ENCODE assay signal across 23 cellular contexts in genomic region chr19:58084596-58085347, GRCh38. TPM values are rescaled to one million over a fixed set of nuclear protein-coding genes. Genes with fewer than 3 reads are reported as not detected.
"Had no signal": no experiment of that assay in that cellular context is flagged by ENCODE, and none has a peak within 500 bp of the region (broad histone marks: within the 10 kb centered on the region; RNA-seq: fewer than 3 reads in every experiment).

No MANE protein-coding gene starts in this region.

- H3K4me3 ChIP-seq: heart left ventricle, psoas muscle, sigmoid colon, skin epidermis, suprapubic skin, tibial artery, upper lobe of left lung had no signal

- H3K27ac Mint-ChIP-seq: nephron progenitor cell had no signal

- H3K27me3 Mint-ChIP-seq: naive B cell had no signal

- H3K4me1 ChIP-seq: heart left ventricle, psoas muscle, sigmoid colon, suprapubic skin, tibial artery, upper lobe of left lung, vagina had no signal

- H3K4me1 Mint-ChIP-seq: nephron progenitor cell had no signal

- DNase-seq: effector memory CD4-positive, alpha-beta T cell; heart left ventricle; hippocampal formation; islet precursor cell; mesendoderm; naive B cell; nephron progenitor cell; psoas muscle; retina; sigmoid colon; stimulated activated CD4-positive, alpha-beta T cell treated with anti-CD3 and anti-CD28 coated beads, Interleukin-2, amount 100 ng/mL, for 24 hours; stimulated activated CD4-positive, alpha-beta T cell treated with anti-CD3 and anti-CD28 coated beads, Interleukin-4, amount 100 ng/mL, for 4 hours; stimulated activated naive CD4-positive, alpha-beta T cell; tibial artery had no signal

- H3K27ac ChIP-seq: heart left ventricle, psoas muscle, sigmoid colon, skin epidermis, suprapubic skin, tibial artery, upper lobe of left lung, vagina had no signal

- ATAC-seq: esophagus mucosa, left lobe of liver, psoas muscle had no signal

- H3K27me3 ChIP-seq: heart left ventricle, sigmoid colon, suprapubic skin, tibial artery, upper lobe of left lung, vagina had no signal

- H3K4me3 Mint-ChIP-seq: naive B cell, nephron progenitor cell had no signal

RNA-seq across cellular contexts. Expression of gene ZSCAN1, which starts 50.9 kb away (rescaled TPM):
- total RNA-seq: esophagus mucosa, fibroblast of lung, glomerular endothelial cell, heart left ventricle, left lobe of liver, omental fat pad, psoas muscle, sigmoid colon, suprapubic skin, vagina had no signal
